ENCODE assay signal across 1 cellular context in genomic region chr20:18853946-18854646, GRCh38.
TF ChIP-seq lines count a peak whose summit lies in the region.

No MANE protein-coding gene starts in this region.

TF ChIP-seq in HepG2, 621 proteins besides CTCF, POLR2A, EP300 and RAD21 (continued from another document):
- TF ChIP-seq PREB (CRISPR knock-in tag; IDR thresholded peaks at IDR 0.05) (no peak), ZNF276 (CRISPR knock-in tag; IDR thresholded peaks at IDR 0.05; ENCODE audit: low read depth) (no peak), REL (CRISPR knock-in tag; conservative IDR thresholded peaks at IDR 0.05) (no peak), ZNF335 (CRISPR knock-in tag; IDR thresholded peaks at IDR 0.05) (no peak), ZNF44 (CRISPR knock-in tag; IDR thresholded peaks at IDR 0.05) (no peak), DRAP1 (CRISPR knock-in tag; IDR thresholded peaks at IDR 0.05) (no peak), SOX5 (CRISPR knock-in tag; IDR thresholded peaks at IDR 0.05; ENCODE audit: borderline replicate concordance) (no peak), ZNF121 (CRISPR knock-in tag; IDR thresholded peaks at IDR 0.05) (no peak), ZNF180 (CRISPR knock-in tag; IDR thresholded peaks at IDR 0.05; ENCODE audit: borderline replicate concordance, low read depth) (no peak), PRDM15 (CRISPR knock-in tag; IDR thresholded peaks at IDR 0.05) (no peak)
